In genomic region chr12:113081785-113082296, GRCh38 we compare ENCODE assay signal across 1 cellular context.
TF ChIP-seq lines count a peak whose summit lies in the region.

No MANE protein-coding gene starts in this region.

TF ChIP-seq in H1, 55 proteins besides CTCF, POLR2A, EP300 and RAD21:
- TF ChIP-seq POU5F1 (IDR thresholded peaks at IDR 0.05; ENCODE audit: low read depth, low read length) (no peak), HDAC2 (IDR thresholded peaks at IDR 0.05; ENCODE audit: borderline replicate concordance in 1 of 2, low read depth in 2 of 2, low read length in 2 of 2) (peak in 1 of 2 experiments; percentile 86; a peak in 1 of 4 replicates), KDM1A (IDR thresholded peaks at IDR 0.05; ENCODE audit: borderline replicate concordance, low read length) (peak; percentile 90), E2F6 (IDR thresholded peaks at IDR 0.05) (no peak)
